In genomic region chr7:135510603-135511183, GRCh38 we compare ENCODE assay signal across 8 cellular contexts. TPM values are rescaled to one million over a fixed set of nuclear protein-coding genes. Genes with fewer than 3 reads are reported as not detected.
A peak's percentile ranks its signal among the peaks of the same experiment; 100 is the strongest.
DNase-seq lines count a peak whose midpoint lies in the region; ATAC-seq and TF ChIP-seq lines count a peak whose summit lies in the region.

No MANE protein-coding gene starts in this region.

- no peaks in the 10 kb centered on the region; the same call in 1 of the 2 replicates for H3K9me3 ChIP-seq in AG04450 (ENCODE audit: control insufficient read depth, insufficient read depth, low read length)
- H3K9me3 ChIP-seq in sigmoid colon = no peaks in the 10 kb centered on the region

- H3K4me3 ChIP-seq in AG04450 (ENCODE audit: low read depth, low read length) (peak overlapping the region; percentile 83), fibroblast of villous mesenchyme (ENCODE audit: low read depth, low read length) (peak overlapping the region; percentile 98), sigmoid colon (peak overlapping the region; percentile 68 to 82 (median 80))

- no peak for TF ChIP-seq POLR2A in sigmoid colon (IDR thresholded peaks at IDR 0.05)

- no peak overlapping the region for H3K27ac ChIP-seq in AG04450 (ENCODE audit: low read depth, low read length)
- peak overlapping the region; percentile 92 to 97 (median 94) for H3K27ac ChIP-seq in sigmoid colon

- peak; percentile 4 for ATAC-seq in GM18873 (IDR thresholded peaks at IDR 0.05; ENCODE audit: low FRiP score, unreplicated experiment)
- peak; percentile 10 for ATAC-seq in SK-N-SH treated with all-trans-retinoic acid at 6 μM for 48 hours
- ATAC-seq in HG03139 (IDR thresholded peaks at IDR 0.05; ENCODE audit: unreplicated experiment) = no peak

- POLR2A ChIA-PET in AG04450 (lab: Yijun Ruan, JAX) = no interaction called here

- H3K4me1 ChIP-seq in sigmoid colon = peaks cover 0 to 35% (median 29%) of the 10 kb centered on the region in 4 donors

- peak; percentile 40 for TF ChIP-seq CTCF in AG04450 (IDR thresholded peaks at IDR 0.05; ENCODE audit: low read depth, low read length)
- peak; percentile 23 for TF ChIP-seq CTCF in fibroblast of villous mesenchyme (IDR thresholded peaks at IDR 0.05; ENCODE audit: insufficient read depth, low read depth, low read length)
- no peak for TF ChIP-seq CTCF in sigmoid colon (IDR thresholded peaks at IDR 0.05)

- intact Hi-C loops in sigmoid colon (cut with DNase I) = loop anchor here (2.0 to 5.0 kb wide), 3 partner anchors 46 to 298 kb away; partner anchors contain the start of genes NUP205 and WDR91

- 2% methylated on average over 16 of the region's 16 CpGs for WGBS in sigmoid colon, 2 donors

- H3K27me3 ChIP-seq in AG04450 (ENCODE audit: control insufficient read depth, insufficient read depth, low read length) (no peaks in the 10 kb centered on the region), sigmoid colon (no peaks in the 10 kb centered on the region)

- DNase-seq in AG04450 (ENCODE audit: low read depth, low spot score) (no peak), fibroblast of villous mesenchyme (ENCODE audit: low read depth) (peak; percentile 36), sigmoid colon (no peak), NOMO-1 treated with DMSO at 0.1 percent for 48 hours (lab: John Stamatoyannopoulos, UW; ENCODE audit: unreplicated experiment) (no peak), NCI-H2107 (lab: John Stamatoyannopoulos, UW) (no peak)

- no peak for TF ChIP-seq EP300 in sigmoid colon (IDR thresholded peaks at IDR 0.05)

- CTCF ChIA-PET in AG04450 (lab: Charles Lee) = interaction anchor here (0.6 to 1.4 kb wide), 6 partner anchors 12 to 236 kb away, joined by 3 to 6 read pairs (median 5); no protein-coding TSS in a partner anchor

- H3K36me3 ChIP-seq in sigmoid colon = no peaks in the 10 kb centered on the region

TF ChIP-seq in SK-N-SH treated with all-trans-retinoic acid at 6 μM for 48 hours, 23 proteins besides CTCF, POLR2A, EP300 and RAD21:
- TF ChIP-seq ARNTL (CRISPR knock-in tag; IDR thresholded peaks at IDR 0.05; ENCODE audit: borderline replicate concordance, low read depth) (no peak), PPARA (CRISPR knock-in tag; IDR thresholded peaks at IDR 0.05; ENCODE audit: borderline replicate concordance) (no peak)

RNA-seq across cellular contexts. Expression of gene CNOT4, which starts 0.8 kb away (rescaled TPM):
- polyA plus RNA-seq in AG04450 (2011; rRNA removed) = 15.8 and 17.0 TPM in 2 replicates
- 20.4 and 22.4 TPM in 2 replicates for polyA minus RNA-seq in AG04450 (2011; rRNA and poly(A)+ RNA removed)
- total RNA-seq in fibroblast of villous mesenchyme = 10.3 and 16.4 TPM in 2 replicates
- total RNA-seq in sigmoid colon = 10 to 100 TPM; 23.5 to 31.6 (median 27.2) TPM
- 1 to 10 TPM; 4.2 to 7.2 (median 5.1) TPM for polyA plus RNA-seq in sigmoid colon

RNA-seq across cellular contexts. Expression of gene NUP205, which starts 47.0 kb away (rescaled TPM):
- 33.1 and 36.2 TPM in 2 replicates for polyA plus RNA-seq in AG04450 (2011; rRNA removed)
- polyA minus RNA-seq in AG04450 (2011; rRNA and poly(A)+ RNA removed) = 46.3 and 58.3 TPM in 2 replicates
- total RNA-seq in fibroblast of villous mesenchyme = 52.5 and 75.6 TPM in 2 replicates
- total RNA-seq in sigmoid colon = 10 to 100 TPM; 19.9 to 37.5 (median 24.1) TPM
- 10 to 100 TPM in 2 of 3 donors, 1 to 10 TPM in 1; 9.5 to 27.8 (median 15.6) TPM for polyA plus RNA-seq in sigmoid colon

Comparison
In these comparisons a context has a peak if more than half of its experiments do, and no peak if none do; other contexts are left out.
1. CTCF ChIP-seq: peak in AG04450 (single experiment) and fibroblast of villous mesenchyme (single experiment); none in sigmoid colon (0 of 4).
2. Peak in every context shown above with its lines, with median percentiles within 50 percentile points of each other: H3K4me3 ChIP-seq.